21 cellular contexts compared by ENCODE assay signal in the genomic region with DNA sequence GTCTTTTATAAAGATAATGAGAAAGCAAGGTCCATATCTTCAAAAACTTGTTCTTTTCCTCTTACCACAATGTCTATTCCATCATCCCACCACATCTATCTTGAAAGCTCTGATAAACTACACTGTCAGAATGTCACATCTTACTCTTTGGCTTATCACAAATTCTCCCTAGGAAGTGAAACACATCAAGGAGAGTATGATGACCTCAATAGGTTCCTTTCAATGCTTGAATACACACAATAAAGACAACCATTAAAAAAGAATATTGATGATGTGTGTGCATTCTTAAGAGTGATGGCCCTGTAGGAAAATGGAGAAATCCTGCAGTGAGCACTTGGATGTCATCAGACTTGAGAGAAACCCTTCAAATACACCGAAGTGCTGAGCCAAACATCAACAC.
DNase-seq lines count a peak whose midpoint lies in the region; ATAC-seq and TF ChIP-seq lines count a peak whose summit lies in the region.
"Had no signal": no experiment of that assay in that cellular context is flagged by ENCODE, and none has a peak within 500 bp of the region (broad histone marks: within the 10 kb centered on the region; RNA-seq: fewer than 3 reads in every experiment).

No MANE protein-coding gene starts in this region.

- H3K36me3 ChIP-seq in mesendoderm (ENCODE audit: control insufficient read depth, insufficient read depth, low read length) (no peaks in the 10 kb centered on the region), WERI-Rb-1 (no peaks in the 10 kb centered on the region)
- H3K36me3 ChIP-seq: BLaER1 treated with 17β-estradiol and CSF1 and Interleukin-3, amounts not matched to agents 10 nM and 100 nM had no signal

- H3K27ac ChIP-seq in mesendoderm (ENCODE audit: low read depth, low read length) (no peak overlapping the region), WERI-Rb-1 (no peak overlapping the region)
- H3K27ac ChIP-seq: 22Rv1; A549; BLaER1 treated with 17β-estradiol and CSF1 and Interleukin-3, amounts not matched to agents 10 nM and 100 nM; C4-2B had no signal

- H2BK5ac ChIP-seq in mesendoderm (ENCODE audit: low read length), result no peak overlapping the region

- no peak overlapping the region for H3K9ac ChIP-seq in mesendoderm (ENCODE audit: low read length)
- H3K9ac ChIP-seq: BLaER1 treated with 17β-estradiol and CSF1 and Interleukin-3, amounts not matched to agents 10 nM and 100 nM had no signal

- no peak overlapping the region for H4K5ac ChIP-seq in mesendoderm (ENCODE audit: low read length)

- no peak overlapping the region for H2BK120ac ChIP-seq in mesendoderm (ENCODE audit: low read depth, low read length)

- WGBS in mesendoderm (ENCODE audit: extremely low coverage, insufficient coverage, low lambda C conversion rate), result no CpG with 5 or more reads among the region's 1 CpG

- H4K8ac ChIP-seq in mesendoderm (ENCODE audit: low read depth, low read length), result peak overlapping the region; percentile 56

- no peak for TF ChIP-seq CTCF in WERI-Rb-1 (IDR thresholded peaks at IDR 0.05; ENCODE audit: low read depth, low read length)

- H3K27me3 ChIP-seq in mesendoderm (ENCODE audit: insufficient read depth, low read length, poor library complexity) (no peaks in the 10 kb centered on the region), WERI-Rb-1 (ENCODE audit: insufficient read depth, low read depth, severe bottlenecking) (no peaks in the 10 kb centered on the region)
- H3K27me3 ChIP-seq: BLaER1 treated with 17β-estradiol and CSF1 and Interleukin-3, amounts not matched to agents 10 nM and 100 nM had no signal

- no peak overlapping the region for H3K4ac ChIP-seq in mesendoderm (ENCODE audit: low read depth, low read length)

- no peak overlapping the region for H3K56ac ChIP-seq in mesendoderm (ENCODE audit: low read length)

- ATAC-seq in HG02798 (IDR thresholded peaks at IDR 0.05; ENCODE audit: poor library complexity, unreplicated experiment), result no peak
- ATAC-seq: A549; CD8-positive, alpha-beta T cell had no signal

- DNase-seq in CMK (ENCODE audit: low read depth) (peak; percentile 54), OCI-M1 (lab: John Stamatoyannopoulos, UW) (peak; percentile 27), mesendoderm (no peak), WERI-Rb-1 (no peak)
- no peak for DNase-seq in activated CD4-positive, CD25-positive, alpha-beta regulatory T cell treated with anti-CD3 and anti-CD28 coated beads, Interleukin-2, amount 50 U/mL, for 72 hours
- DNase-seq: AML-193; CD4-positive, alpha-beta T cell; CD8-positive, alpha-beta T cell; COR-L47; DMS 273 treated with DMSO at 0.1 percent for 48 hours; DMS153; DMS53; DMS79; DND-41; EL; GDM1 had no signal

- no peak overlapping the region for H3K23ac ChIP-seq in mesendoderm (ENCODE audit: low read length)

- no peak overlapping the region for H3K18ac ChIP-seq in mesendoderm (ENCODE audit: low read length)

- peaks cover 3% of the 10 kb centered on the region for H3K4me1 ChIP-seq in mesendoderm (ENCODE audit: control insufficient read depth, low read depth, low read length)
- H3K4me1 ChIP-seq: A549; BLaER1 treated with 17β-estradiol and CSF1 and Interleukin-3, amounts not matched to agents 10 nM and 100 nM had no signal

- H2AK5ac ChIP-seq in mesendoderm (ENCODE audit: low read length), result no peak overlapping the region

- H3K4me3 ChIP-seq in mesendoderm (ENCODE audit: low read length) (no peak overlapping the region), WERI-Rb-1 (ENCODE audit: low read depth, low read length) (no peak overlapping the region)
- H3K4me3 ChIP-seq: A549; BLaER1 treated with 17β-estradiol and CSF1 and Interleukin-3, amounts not matched to agents 10 nM and 100 nM had no signal

- no peaks in the 10 kb centered on the region for H3K79me2 ChIP-seq in mesendoderm (ENCODE audit: control insufficient read depth, insufficient read depth, low read length)

- no peak overlapping the region for H3K4me2 ChIP-seq in mesendoderm (ENCODE audit: low read length)
- H3K4me2 ChIP-seq: A549; BLaER1 treated with 17β-estradiol and CSF1 and Interleukin-3, amounts not matched to agents 10 nM and 100 nM had no signal

- H3K9me3 ChIP-seq in WERI-Rb-1 (ENCODE audit: severe bottlenecking), result no peaks in the 10 kb centered on the region
- H3K9me3 ChIP-seq: BLaER1 treated with 17β-estradiol and CSF1 and Interleukin-3, amounts not matched to agents 10 nM and 100 nM had no signal

- H2BK15ac ChIP-seq in mesendoderm (replicated peaks; ENCODE audit: low read depth), result no peak overlapping the region

- H3K79me1 ChIP-seq in mesendoderm (ENCODE audit: low read length), result no peaks in the 10 kb centered on the region

Comparison
In these comparisons a context has a peak if more than half of its experiments do, and no peak if none do; other contexts are left out.
1. DNase-seq: peak in CMK (single experiment) and OCI-M1 (single experiment); none in mesendoderm (single experiment), WERI-Rb-1 (single experiment) and activated CD4-positive, CD25-positive, alpha-beta regulatory T cell treated with anti-CD3 and anti-CD28 coated beads, Interleukin-2, amount 50 U/mL, for 72 hours (single experiment).